11 cellular contexts compared by ENCODE assay signal in the genomic region with DNA sequence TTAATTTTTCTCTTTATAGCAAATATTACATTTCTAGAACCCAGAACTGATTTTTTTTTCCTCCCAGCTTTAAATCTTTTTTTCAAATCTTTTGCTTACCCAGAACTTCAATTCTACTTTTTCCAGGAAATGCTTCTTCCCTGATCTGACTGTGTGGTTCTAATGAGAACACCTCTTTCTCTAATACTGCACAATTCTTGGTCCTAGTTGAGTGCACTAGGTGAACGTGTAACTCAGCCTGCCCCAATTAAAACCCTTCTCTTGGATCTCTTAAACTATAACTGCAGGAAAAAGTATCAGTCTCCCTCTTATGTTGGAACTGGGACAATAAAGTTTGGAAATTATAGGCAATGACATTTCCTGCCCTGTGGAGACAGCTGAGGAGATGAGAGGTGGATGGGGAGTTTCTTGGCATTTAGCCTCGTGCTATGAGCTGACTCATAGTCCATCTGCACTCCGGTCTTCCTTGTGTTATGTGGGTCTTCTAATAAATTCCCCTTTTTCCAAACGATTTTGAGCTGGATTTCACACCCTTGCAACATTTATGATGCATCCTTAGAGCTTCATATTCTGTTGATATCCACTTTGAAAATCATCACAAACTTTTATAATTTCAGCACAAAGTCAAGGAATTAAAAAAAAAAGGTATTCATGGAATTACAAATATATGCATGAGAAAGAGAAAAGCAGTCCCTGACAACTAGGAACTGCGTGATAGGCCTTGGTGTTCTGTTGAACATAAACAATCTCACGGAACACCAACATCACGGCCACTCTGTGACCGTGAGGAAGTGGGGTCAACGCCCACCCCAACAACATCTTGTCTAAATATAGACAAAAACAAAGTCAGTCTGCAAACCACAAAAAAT. TPM values are rescaled to one million over a fixed set of nuclear protein-coding genes. Genes with fewer than 3 reads are reported as not detected.
DNase-seq lines count a peak whose midpoint lies in the region; ATAC-seq and TF ChIP-seq lines count a peak whose summit lies in the region.
"Had no signal": no experiment of that assay in that cellular context is flagged by ENCODE, and none has a peak within 500 bp of the region (broad histone marks: within the 10 kb centered on the region; RNA-seq: fewer than 3 reads in every experiment).

No MANE protein-coding gene starts in this region.

- H3K36me3 ChIP-seq in BJ (ENCODE audit: control insufficient read depth, insufficient read depth, low read length) (no peaks in the 10 kb centered on the region), MG63 (no peaks in the 10 kb centered on the region), mesodermal cell (ENCODE audit: control insufficient read depth, insufficient read depth, low read length) (no peaks in the 10 kb centered on the region), sigmoid colon (no peaks in the 10 kb centered on the region)

- H3K4me1 ChIP-seq in mesodermal cell (ENCODE audit: control insufficient read depth, insufficient read depth, low read length, poor library complexity, severe bottlenecking) = peaks cover 11% of the 10 kb centered on the region
- peaks cover 0 to 14% (median 11%) of the 10 kb centered on the region in 4 donors for H3K4me1 ChIP-seq in sigmoid colon

- H3K27ac Mint-ChIP-seq in chondrocyte (ENCODE audit: unreplicated experiment) = peak overlapping the region; percentile 95
- H3K27ac Mint-ChIP-seq: activated B cell treated with CpG ODN at 0.5 μM for 24 hours had no signal

- no peaks in the 10 kb centered on the region for H3K9me3 Mint-ChIP-seq in chondrocyte (ENCODE audit: low read depth)
- H3K9me3 Mint-ChIP-seq: activated B cell treated with CpG ODN at 0.5 μM for 24 hours; effector memory CD8-positive, alpha-beta T cell had no signal

- H3K9me3 ChIP-seq in MG63 = no peaks in the 10 kb centered on the region
- H3K9me3 ChIP-seq in mesodermal cell (ENCODE audit: control insufficient read depth, low read length) = no peaks in the 10 kb centered on the region
- H3K9me3 ChIP-seq in sigmoid colon = no peaks in the 10 kb centered on the region

- no peak for TF ChIP-seq EP300 in sigmoid colon (IDR thresholded peaks at IDR 0.05)

- ATAC-seq in HG03139 (IDR thresholded peaks at IDR 0.05; ENCODE audit: unreplicated experiment) = no peak
- ATAC-seq: effector memory CD8-positive, alpha-beta T cell had no signal

- peak overlapping the region; percentile 49 for H3K4me3 Mint-ChIP-seq in chondrocyte (ENCODE audit: unreplicated experiment)
- H3K4me3 Mint-ChIP-seq: activated B cell treated with CpG ODN at 0.5 μM for 24 hours; effector memory CD8-positive, alpha-beta T cell had no signal

- TF ChIP-seq POLR2A in sigmoid colon (IDR thresholded peaks at IDR 0.05) = no peak

- H3K4me1 Mint-ChIP-seq in chondrocyte (ENCODE audit: low read depth) = peaks cover 36% of the 10 kb centered on the region

- DNase-seq in BJ (ENCODE audit: low read depth) (peak; percentile 85), MG63 (peak; percentile 68), chondrocyte (ENCODE audit: low spot score) (no peak), sigmoid colon (no peak), inferior parietal cortex (ENCODE audit: extremely low spot score) (no peak)
- no peak for DNase-seq in activated CD8-positive, alpha-beta memory T cell treated with anti-CD3 and anti-CD28 coated beads, Interleukin-2, amount 50 U/mL, for 48 hours
- DNase-seq: activated B cell treated with CpG ODN at 0.5 μM for 24 hours; effector memory CD8-positive, alpha-beta T cell; stimulated activated CD4-positive, alpha-beta T cell treated with anti-CD3 and anti-CD28 coated beads, Interleukin-1b, Interleukin-23, amount 100 ng/mL, for 48 hours had no signal

- intact Hi-C loops in sigmoid colon (cut with DNase I) = no loop called here

- H3K27me3 ChIP-seq in BJ (ENCODE audit: control insufficient read depth, insufficient read depth, low read length) (no peaks in the 10 kb centered on the region), MG63 (no peaks in the 10 kb centered on the region), sigmoid colon (no peaks in the 10 kb centered on the region)

- no peaks in the 10 kb centered on the region for H3K36me3 Mint-ChIP-seq in chondrocyte (ENCODE audit: low read depth)

- no peak overlapping the region for H3K4me3 ChIP-seq in BJ (ENCODE audit: low read depth, low read length)
- H3K4me3 ChIP-seq in MG63 = no peak overlapping the region
- no peak overlapping the region for H3K4me3 ChIP-seq in mesodermal cell (ENCODE audit: extremely low read depth, insufficient read depth, low read length, poor library complexity, severe bottlenecking)
- no peak overlapping the region for H3K4me3 ChIP-seq in sigmoid colon

- no peaks in the 10 kb centered on the region for H3K27me3 Mint-ChIP-seq in chondrocyte (ENCODE audit: low read depth)
- H3K27me3 Mint-ChIP-seq: activated B cell treated with CpG ODN at 0.5 μM for 24 hours; effector memory CD8-positive, alpha-beta T cell had no signal

- 66 to 96% methylated on average over 4 of the region's 9 CpGs for WGBS in mesodermal cell (ENCODE audit: insufficient coverage in 2 of 2), 2 experiments
- WGBS in sigmoid colon, 2 donors = 34 to 36% methylated on average over 9 of the region's 9 CpGs

- peak overlapping the region; percentile 10 for H3K27ac ChIP-seq in mesodermal cell (ENCODE audit: low read depth, low read length, severe bottlenecking)
- peak overlapping the region in 1 of 4 donors; percentile 5 for H3K27ac ChIP-seq in sigmoid colon

- POLR2A ChIA-PET in BJ (lab: Charles Lee) = interaction anchor here (0.9 kb wide), 1 partner anchor 52 kb away, joined by 6 read pairs; the partner anchor contains the start of gene BRMS1L

- CTCF ChIA-PET in BJ (lab: Yijun Ruan, JAX) = interaction anchor here (0.7 kb wide), 1 partner anchor 495 kb away, joined by 3 read pairs; no protein-coding TSS in a partner anchor

- TF ChIP-seq CTCF in BJ (IDR thresholded peaks at IDR 0.05; ENCODE audit: insufficient read depth, low read depth, low read length) = no peak
- TF ChIP-seq CTCF in chondrocyte (IDR thresholded peaks at IDR 0.05) = peak; percentile 16
- TF ChIP-seq CTCF in sigmoid colon (IDR thresholded peaks at IDR 0.05) = no peak

RNA-seq across cellular contexts. Expression of gene BRMS1L, which starts 52.4 kb away (rescaled TPM):
- polyA plus RNA-seq in BJ (2011; rRNA removed) (2.5 and 6.4 TPM in 2 replicates), sigmoid colon (1 to 10 TPM; 4.2 to 4.6 (median 4.4) TPM)
- polyA minus RNA-seq in BJ (2011; rRNA and poly(A)+ RNA removed) = 0.98 and 1.6 TPM in 2 replicates
- 1.4 and 2.2 TPM in 2 replicates for total RNA-seq in MG63 (2014; rRNA removed; shearing (Covaris generic); ENCODE audit: low replicate concordance)
- total RNA-seq in chondrocyte (9.5 to 13.1 TPM (median 10.4 TPM) in 3 replicates), sigmoid colon (10 to 100 TPM in 2 of 4 donors, 1 to 10 TPM in 2; 5.8 to 10.5 (median 9.7) TPM)
- polyA plus RNA-seq in mesodermal cell (2013, experiment 1 of 2) = 11.0 TPM
- 11.5 TPM for polyA plus RNA-seq in mesodermal cell (2013, experiment 2 of 2)

Comparison
In these comparisons a context has a peak if more than half of its experiments do, and no peak if none do; other contexts are left out.
1. DNase-seq: peak in BJ (single experiment) and MG63 (single experiment); none in chondrocyte (single experiment), activated CD8-positive, alpha-beta memory T cell treated with anti-CD3 and anti-CD28 coated beads, Interleukin-2, amount 50 U/mL, for 48 hours (single experiment), sigmoid colon (single experiment) and inferior parietal cortex (single experiment).